ENCODE assay signal across 8 cellular contexts in genomic region chr2:676647-677055, GRCh38. TPM values are rescaled to one million over a fixed set of nuclear protein-coding genes. Genes with fewer than 3 reads are reported as not detected.
DNase-seq lines count a peak whose midpoint lies in the region; ATAC-seq and TF ChIP-seq lines count a peak whose summit lies in the region.

No MANE protein-coding gene starts in this region.

- CTCF ChIA-PET in Panc1 (lab: Charles Lee) = interaction anchor here (0.6 to 0.7 kb wide), 2 partner anchors 109 to 455 kb away, joined by 3 to 4 read pairs; no protein-coding TSS in a partner anchor

- peak overlapping the region; percentile 82 for H3K9ac ChIP-seq in adipocyte (ENCODE audit: low read length)

- H3K9me3 ChIP-seq in Panc1 (ENCODE audit: control insufficient read depth, insufficient read depth, low read depth, low read length) = no peaks in the 10 kb centered on the region
- no peaks in the 10 kb centered on the region for H3K9me3 ChIP-seq in adipocyte (ENCODE audit: control insufficient read depth, low read length)
- H3K9me3 ChIP-seq in cardiac muscle cell (ENCODE audit: low read depth) = no peaks in the 10 kb centered on the region
- no peaks in the 10 kb centered on the region for H3K9me3 ChIP-seq in ovary
- no peaks in the 10 kb centered on the region for H3K9me3 ChIP-seq in uterus

- H3K27ac ChIP-seq in Panc1 (ENCODE audit: low read length) (peak overlapping the region; percentile 48; the same call in 1 of the 2 replicates), cardiac muscle cell (peak overlapping the region; percentile 100), ovary (peak overlapping the region; percentile 87 to 97), uterus (peak overlapping the region; percentile 99)

- no TSS peak for BruUV-seq in Panc1 (replicated peaks; lab: Mats Ljungman, UMichigan)

- ATAC-seq in Panc1 = peak; percentile 95

- H3K36me3 ChIP-seq in H7 (replicated peaks; ENCODE audit: control insufficient read depth, insufficient read depth, low read length) (no peaks in the 10 kb centered on the region; the same call in 1 of the 2 replicates), Panc1 (ENCODE audit: control insufficient read depth, insufficient read depth, low read length) (peaks cover 9% of the 10 kb centered on the region), adipocyte (ENCODE audit: control insufficient read depth, insufficient read depth, low read length, severe bottlenecking) (no peaks in the 10 kb centered on the region), cardiac muscle cell (peaks cover 4% of the 10 kb centered on the region), ovary (no peaks in the 10 kb centered on the region), uterus (no peaks in the 10 kb centered on the region)

- H3K4me3 ChIP-seq in H7 (ENCODE audit: insufficient read depth, low read depth, low read length) = peak overlapping the region; percentile 93
- peak overlapping the region; percentile 66 to 69 for H3K4me3 ChIP-seq in Panc1 (ENCODE audit: low read depth in 2 of 2, low read length in 2 of 2)
- H3K4me3 ChIP-seq in adipocyte (ENCODE audit: low read length) = peak overlapping the region; percentile 88
- peak overlapping the region; percentile 51 for H3K4me3 ChIP-seq in cardiac muscle cell
- peak overlapping the region; percentile 54 for H3K4me3 ChIP-seq in ovary
- peak overlapping the region; percentile 50 to 69 for H3K4me3 ChIP-seq in uterus

- no peak for TF ChIP-seq EP300 in ovary (IDR thresholded peaks at IDR 0.05)

- no peak for TF ChIP-seq CTCF in Panc1 (IDR thresholded peaks at IDR 0.05)
- TF ChIP-seq CTCF in cardiac muscle cell (IDR thresholded peaks at IDR 0.05; ENCODE audit: low read depth, low read length) = no peak
- no peak for TF ChIP-seq CTCF in ovary (IDR thresholded peaks at IDR 0.05)
- no peak for TF ChIP-seq CTCF in uterus (IDR thresholded peaks at IDR 0.05)

- in situ Hi-C loops in Panc1 (cut with HindIII; ENCODE audit: low pct_unique_long_range_greater_than_20kb, low sequenced_read_pairs) = no loop called here

- whole genome bisulfite sequencing in ovary, 3 donors = 0 to 1% (median 1%) methylated on average over 26 to 46 of the region's 46 CpGs

- POLR2A ChIA-PET in Panc1 (lab: Charles Lee) = interaction anchor here (0.6 to 0.7 kb wide), 2 partner anchors 171 to 651 kb away, joined by 3 to 4 read pairs; no protein-coding TSS in a partner anchor

- DNase-seq in GF-D8 (lab: John Stamatoyannopoulos, UW) (peak; percentile 90), H7 (peak; percentile 99), LHCN-M2 (ENCODE audit: low read depth) (peak; percentile 97), Panc1 (ENCODE audit: low read depth, low spot score) (peak; percentile 84), adipocyte (ENCODE audit: low read depth) (peak; percentile 100), cardiac muscle cell (ENCODE audit: low read depth in 1 of 2, low spot score in 1 of 2) (peak; percentile 98 to 100), ovary (peak; percentile 98 to 100 (median 100)), uterus (peak; percentile 98 to 100)

- H3K4me1 ChIP-seq in Panc1 (ENCODE audit: control insufficient read depth, insufficient read depth, low read length) (peaks cover 21% of the 10 kb centered on the region), adipocyte (ENCODE audit: control insufficient read depth, insufficient read depth, low read length) (peaks cover 26% of the 10 kb centered on the region), cardiac muscle cell (ENCODE audit: low read depth) (peaks cover 3% of the 10 kb centered on the region), ovary (ENCODE audit: insufficient read depth) (peaks cover 7% of the 10 kb centered on the region), uterus (peaks cover 0 to 8% of the 10 kb centered on the region in 2 donors)

- TF ChIP-seq POLR2A in ovary (IDR thresholded peaks at IDR 0.05) (no peak), uterus (IDR thresholded peaks at IDR 0.05) (no peak)

- H3K27me3 ChIP-seq in H7 (ENCODE audit: control insufficient read depth, insufficient read depth, low read length) (no peaks in the 10 kb centered on the region), Panc1 (ENCODE audit: control insufficient read depth, insufficient read depth, low read length) (no peaks in the 10 kb centered on the region), adipocyte (replicated peaks; ENCODE audit: control insufficient read depth, insufficient read depth, low read length) (no peaks in the 10 kb centered on the region), cardiac muscle cell (no peaks in the 10 kb centered on the region), ovary (no peaks in the 10 kb centered on the region), uterus (no peaks in the 10 kb centered on the region)

- intact Hi-C loops in Panc1 (cut with micrococcal nuclease; ENCODE audit: unreplicated experiment) = no loop called here
- intact Hi-C loops in ovary (cut with DNase I) = loop anchor here in 1 of 4 donors (5.0 kb wide), 1 partner anchor 61 kb away; no protein-coding TSS in a partner anchor
- intact Hi-C loops in uterus (cut with DNase I; ENCODE audit: low total_unique reads) = no loop called here

RNA-seq across cellular contexts. Expression of gene TMEM18, which starts 0.6 kb away (rescaled TPM):
- total RNA-seq in H7 (2014; rRNA removed; shearing (Covaris generic)) = 18.8 and 23.9 TPM in 2 replicates
- total RNA-seq in LHCN-M2 (2014; rRNA removed) (29.1 TPM in 2 replicates), Panc1 (2021; ENCODE audit: unreplicated experiment) (49.6 TPM), cardiac muscle cell (25.9 and 42.1 TPM in 2 replicates), ovary (10 to 100 TPM; 27.5 to 48.5 (median 39.5) TPM), uterus (10 to 100 TPM; 10.8 to 49.7 (median 34.3) TPM)
- 30.8 TPM for polyA plus RNA-seq in LHCN-M2 (2012)
- polyA plus RNA-seq in Panc1 (2012; ENCODE audit: insufficient read length) = 56.4 TPM
- polyA plus RNA-seq in cardiac muscle cell (30.4 and 38.3 TPM in 2 replicates), ovary (10 to 100 TPM; 44.7 to 46.8 TPM)

Comparison
In these comparisons a context has a peak if more than half of its experiments do, and no peak if none do; other contexts are left out.
1. Peak in every context shown above with its lines: DNase-seq, ATAC-seq, H3K4me3 ChIP-seq and H3K27ac ChIP-seq.
2. H3K27ac ChIP-seq: peak in every context shown above with its lines; median percentile 100 in cardiac muscle cell; 99 in uterus; 92 in ovary; 48 in Panc1.